Comparison of ENCODE assay signal across 26 cellular contexts in genomic region chr4:176680668-176681067, GRCh38.
A peak's percentile ranks its signal among the peaks of the same experiment; 100 is the strongest.
DNase-seq lines count a peak whose midpoint lies in the region; ATAC-seq and TF ChIP-seq lines count a peak whose summit lies in the region.
"Had no signal": no experiment of that assay in that cellular context is flagged by ENCODE, and none has a peak within 500 bp of the region (broad histone marks: within the 10 kb centered on the region; RNA-seq: fewer than 3 reads in every experiment).

No MANE protein-coding gene starts in this region.

- H4K5ac ChIP-seq in mesendoderm (ENCODE audit: low read length) = no peak overlapping the region

- DNase-seq in heart left ventricle (no peak), left cardiac atrium (no peak), fibroblast of gingiva (ENCODE audit: low read depth) (peak; percentile 4), right cardiac atrium (no peak), uterus (no peak), mesendoderm (no peak), dermis blood vessel endothelial cell (no peak)
- DNase-seq: AML-193; CD4-positive, alpha-beta memory T cell; COR-L47; DMS53; GM23248; H7; Karpas-422; NCI-H1092; NCI-H1436; NCI-H187; NCI-H2081 treated with DMSO at 0.1 percent for 48 hours; NCI-H2171 treated with DMSO at 0.1 percent for 48 hours; NCI-H524; NCI-H774; PC-3 had no signal

- TF ChIP-seq POLR2A in heart left ventricle (IDR thresholded peaks at IDR 0.05) (no peak), uterus (IDR thresholded peaks at IDR 0.05) (no peak)

- no peak overlapping the region for H3K4me2 ChIP-seq in mesendoderm (ENCODE audit: low read length)
- H3K4me2 ChIP-seq: BLaER1 treated with 17β-estradiol and CSF1 and Interleukin-3, amounts not matched to agents 10 nM and 100 nM had no signal

- no peak overlapping the region for H2BK120ac ChIP-seq in mesendoderm (ENCODE audit: low read depth, low read length)

- no peak overlapping the region for H4K8ac ChIP-seq in mesendoderm (ENCODE audit: low read depth, low read length)

- H3K27ac ChIP-seq in heart left ventricle = peak overlapping the region in 6 of 12 donors; percentile 18 to 54 (median 42)
- peak overlapping the region; percentile 37 for H3K27ac ChIP-seq in right cardiac atrium (ENCODE audit: low read length)
- peak overlapping the region; percentile 28 to 41 for H3K27ac ChIP-seq in uterus
- no peak overlapping the region for H3K27ac ChIP-seq in mesendoderm (ENCODE audit: low read depth, low read length)
- H3K27ac ChIP-seq: BLaER1 treated with 17β-estradiol and CSF1 and Interleukin-3, amounts not matched to agents 10 nM and 100 nM; GM23248; SJSA1 had no signal

- intact Hi-C loops in heart left ventricle (cut with DNase I) (no loop called here), left cardiac atrium (cut with DNase I) (no loop called here), right cardiac atrium (cut with DNase I) (no loop called here), uterus (cut with DNase I; ENCODE audit: low total_unique reads) (no loop called here)

- H3K4me1 ChIP-seq in heart left ventricle = peaks cover 0 to 31% (median 11%) of the 10 kb centered on the region in 12 donors
- H3K4me1 ChIP-seq in right cardiac atrium (ENCODE audit: control insufficient read depth, insufficient read depth, low read length) = no peaks in the 10 kb centered on the region
- H3K4me1 ChIP-seq in uterus = no peaks in the 10 kb centered on the region
- H3K4me1 ChIP-seq in mesendoderm (ENCODE audit: control insufficient read depth, low read depth, low read length) = no peaks in the 10 kb centered on the region
- H3K4me1 ChIP-seq: BLaER1 treated with 17β-estradiol and CSF1 and Interleukin-3, amounts not matched to agents 10 nM and 100 nM; SJSA1 had no signal

- no peaks in the 10 kb centered on the region for H3K79me1 ChIP-seq in mesendoderm (ENCODE audit: low read length)

- H3K36me3 ChIP-seq in heart left ventricle = peaks cover 0 to 9% (median 0%) of the 10 kb centered on the region in 9 donors
- no peaks in the 10 kb centered on the region for H3K36me3 ChIP-seq in uterus
- no peaks in the 10 kb centered on the region for H3K36me3 ChIP-seq in mesendoderm (ENCODE audit: control insufficient read depth, insufficient read depth, low read length)
- H3K36me3 ChIP-seq: BLaER1 treated with 17β-estradiol and CSF1 and Interleukin-3, amounts not matched to agents 10 nM and 100 nM had no signal

- 21 to 37% (median 33%) methylated on average over 3 of the region's 3 CpGs for WGBS in heart left ventricle, 4 donors
- WGBS in right cardiac atrium = 30% methylated on average over 3 of the region's 3 CpGs
- no CpG with 5 or more reads among the region's 3 CpGs for WGBS in mesendoderm (ENCODE audit: extremely low coverage, insufficient coverage, low lambda C conversion rate)

- H3K18ac ChIP-seq in mesendoderm (ENCODE audit: low read length) = no peak overlapping the region

- H3K27me3 ChIP-seq in heart left ventricle (no peaks in the 10 kb centered on the region), right cardiac atrium (ENCODE audit: control insufficient read depth, insufficient read depth) (no peaks in the 10 kb centered on the region), uterus (no peaks in the 10 kb centered on the region), mesendoderm (ENCODE audit: insufficient read depth, low read length, poor library complexity) (no peaks in the 10 kb centered on the region)
- H3K27me3 ChIP-seq: BLaER1 treated with 17β-estradiol and CSF1 and Interleukin-3, amounts not matched to agents 10 nM and 100 nM; SJSA1 had no signal

- ATAC-seq in heart left ventricle = peak in 3 of 4 donors; percentile 39 to 68 (median 53)
- ATAC-seq in left cardiac atrium = no peak
- no peak for ATAC-seq in right cardiac atrium
- no peak for ATAC-seq in HG02884 (IDR thresholded peaks at IDR 0.05; ENCODE audit: unreplicated experiment)
- ATAC-seq: HepG2, PC-3 had no signal

- H3K23ac ChIP-seq in mesendoderm (ENCODE audit: low read length) = no peak overlapping the region

- no peak overlapping the region for H2BK15ac ChIP-seq in mesendoderm (replicated peaks; ENCODE audit: low read depth)

- no peak overlapping the region for H3K4ac ChIP-seq in mesendoderm (ENCODE audit: low read depth, low read length)

- no peaks in the 10 kb centered on the region for H3K9me3 ChIP-seq in heart left ventricle
- no peaks in the 10 kb centered on the region for H3K9me3 ChIP-seq in right cardiac atrium (ENCODE audit: control insufficient read depth, low read length)
- H3K9me3 ChIP-seq in uterus = no peaks in the 10 kb centered on the region
- H3K9me3 ChIP-seq: BLaER1 treated with 17β-estradiol and CSF1 and Interleukin-3, amounts not matched to agents 10 nM and 100 nM; SJSA1 had no signal

- TF ChIP-seq CTCF in heart left ventricle (IDR thresholded peaks at IDR 0.05) (no peak), uterus (IDR thresholded peaks at IDR 0.05) (no peak)

- H3K4me3 ChIP-seq in heart left ventricle = peak overlapping the region in 2 of 12 donors; percentile 12 to 17
- peak overlapping the region; percentile 26 for H3K4me3 ChIP-seq in right cardiac atrium (ENCODE audit: low read length)
- no peak overlapping the region for H3K4me3 ChIP-seq in uterus
- no peak overlapping the region for H3K4me3 ChIP-seq in mesendoderm (ENCODE audit: low read length)
- H3K4me3 ChIP-seq: BLaER1 treated with 17β-estradiol and CSF1 and Interleukin-3, amounts not matched to agents 10 nM and 100 nM; GM23248; SJSA1 had no signal

- no peak overlapping the region for H3K56ac ChIP-seq in mesendoderm (ENCODE audit: low read length)

- H3K9ac ChIP-seq in mesendoderm (ENCODE audit: low read length) = no peak overlapping the region
- H3K9ac ChIP-seq: BLaER1 treated with 17β-estradiol and CSF1 and Interleukin-3, amounts not matched to agents 10 nM and 100 nM; GM23248 had no signal

- H3K79me2 ChIP-seq in mesendoderm (ENCODE audit: control insufficient read depth, insufficient read depth, low read length) = no peaks in the 10 kb centered on the region

- no peak overlapping the region for H2BK5ac ChIP-seq in mesendoderm (ENCODE audit: low read length)

- no peak overlapping the region for H2AK5ac ChIP-seq in mesendoderm (ENCODE audit: low read length)

Comparison
In these comparisons a context has a peak if more than half of its experiments do, and no peak if none do; other contexts are left out.
1. ATAC-seq: peak in heart left ventricle (3 of 4); none in left cardiac atrium (0 of 2), right cardiac atrium (0 of 2) and HG02884 (single experiment).